ENCODE assay signal across 8 cellular contexts in the genomic region with DNA sequence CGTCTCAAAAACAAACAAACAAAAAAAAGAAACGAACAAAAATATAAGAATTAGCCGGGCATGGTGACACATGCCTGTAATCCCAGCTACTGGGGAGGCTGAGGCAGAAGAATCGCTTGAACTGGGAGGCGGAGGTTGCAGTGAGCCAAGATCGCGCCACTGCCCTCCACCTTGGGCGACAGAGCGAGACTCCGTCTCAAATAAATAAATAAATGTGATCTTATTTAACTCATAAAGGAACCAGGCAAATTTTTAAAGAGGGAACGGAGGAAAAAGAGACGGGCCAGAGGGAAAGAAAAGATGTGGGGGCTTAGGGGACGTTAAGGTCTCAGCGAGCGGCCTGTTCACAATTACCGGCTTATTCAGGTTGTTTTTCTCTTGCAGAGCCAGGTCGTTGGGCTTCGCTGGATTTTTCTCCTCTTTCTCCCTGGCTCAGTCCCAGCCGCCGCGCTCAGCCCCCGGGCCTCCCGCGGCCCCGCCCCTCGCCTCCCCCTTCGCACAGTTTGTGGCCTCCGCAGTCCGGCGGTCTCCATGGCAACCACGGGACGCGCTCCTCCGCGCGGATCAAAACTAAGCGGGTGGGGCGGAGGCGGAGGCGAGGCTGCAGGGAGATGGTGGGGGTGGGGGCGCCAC. TPM values are rescaled to one million over a fixed set of nuclear protein-coding genes. Genes with fewer than 3 reads are reported as not detected.
DNase-seq lines count a peak whose midpoint lies in the region; ATAC-seq and TF ChIP-seq lines count a peak whose summit lies in the region.
"Had no signal": no experiment of that assay in that cellular context is flagged by ENCODE, and none has a peak within 500 bp of the region (broad histone marks: within the 10 kb centered on the region; RNA-seq: fewer than 3 reads in every experiment).

No MANE protein-coding gene starts in this region.

- H3K27me3 Mint-ChIP-seq in WTC11 (ENCODE audit: low read depth) (peaks cover 6% of the 10 kb centered on the region), glutamatergic neuron (ENCODE audit: unreplicated experiment) (peaks cover 9% of the 10 kb centered on the region)
- H3K27me3 Mint-ChIP-seq in activated CD8-positive, alpha-beta memory T cell treated with anti-CD3 and anti-CD28 coated beads, Interleukin-2, amount 10 ng/mL, durations not matched to agents 7 days and 5 days = peaks cover 70% of the 10 kb centered on the region

- H3K9me3 Mint-ChIP-seq in WTC11 (no peaks in the 10 kb centered on the region), glutamatergic neuron (ENCODE audit: unreplicated experiment) (peaks cover 5% of the 10 kb centered on the region)
- no peaks in the 10 kb centered on the region for H3K9me3 Mint-ChIP-seq in activated CD8-positive, alpha-beta memory T cell treated with anti-CD3 and anti-CD28 coated beads, Interleukin-2, amount 10 ng/mL, durations not matched to agents 7 days and 5 days (ENCODE audit: low read depth)

- POLR2A ChIA-PET in WTC11 (lab: Charles Lee) = interaction anchor here (0.7 to 1.0 kb wide), 2 partner anchors 10 to 11 kb away, joined by 3 to 4 read pairs; no protein-coding TSS in a partner anchor

- peaks cover 41% of the 10 kb centered on the region for H3K4me1 Mint-ChIP-seq in WTC11
- H3K4me1 Mint-ChIP-seq in glutamatergic neuron (ENCODE audit: low read depth, unreplicated experiment) = peaks cover 2% of the 10 kb centered on the region
- no peaks in the 10 kb centered on the region for H3K4me1 Mint-ChIP-seq in activated CD8-positive, alpha-beta memory T cell treated with anti-CD3 and anti-CD28 coated beads, Interleukin-2, amount 10 ng/mL, durations not matched to agents 7 days and 5 days

- H3K36me3 Mint-ChIP-seq in WTC11 (peaks cover 6% of the 10 kb centered on the region), glutamatergic neuron (ENCODE audit: unreplicated experiment) (no peaks in the 10 kb centered on the region)
- no peaks in the 10 kb centered on the region for H3K36me3 Mint-ChIP-seq in activated CD8-positive, alpha-beta memory T cell treated with anti-CD3 and anti-CD28 coated beads, Interleukin-2, amount 10 ng/mL, durations not matched to agents 7 days and 5 days

- CTCF ChIA-PET in WTC11 (lab: Charles Lee) = interaction anchor here (1.4 to 2.1 kb wide), 4 partner anchors 10 to 113 kb away, joined by 4 to 6 read pairs (median 6); no protein-coding TSS in a partner anchor
- CTCF ChIA-PET in activated CD8-positive, alpha-beta memory T cell treated with anti-CD3 and anti-CD28 coated beads, Interleukin-2, amount 10 ng/mL, durations not matched to agents 7 days and 5 days (lab: Charles Lee) = no interaction called here

- DNase-seq in GM03348 (ENCODE audit: low spot score) = peak; percentile 93
- DNase-seq in NCI-H1694 (lab: John Stamatoyannopoulos, UW) = peak; percentile 54
- peak; percentile 97 for DNase-seq in WTC11 (ENCODE audit: low spot score)
- peak; percentile 90 for DNase-seq in glutamatergic neuron
- DNase-seq in omental fat pad (ENCODE audit: low spot score) = peak; percentile 51
- DNase-seq in activated CD8-positive, alpha-beta memory T cell treated with anti-CD3 and anti-CD28 coated beads, Interleukin-2, amount 10 ng/mL, durations not matched to agents 7 days and 5 days = no peak

- TF ChIP-seq CTCF in WTC11 (IDR thresholded peaks at IDR 0.05) (no peak), glutamatergic neuron (IDR thresholded peaks at IDR 0.05; ENCODE audit: partially characterized antibody, unreplicated experiment) (no peak), omental fat pad (IDR thresholded peaks at IDR 0.05) (no peak)

- peak overlapping the region; percentile 98 for H3K27ac Mint-ChIP-seq in WTC11
- peak overlapping the region; percentile 33 for H3K27ac Mint-ChIP-seq in glutamatergic neuron (ENCODE audit: unreplicated experiment)
- H3K27ac Mint-ChIP-seq in activated CD8-positive, alpha-beta memory T cell treated with anti-CD3 and anti-CD28 coated beads, Interleukin-2, amount 10 ng/mL, durations not matched to agents 7 days and 5 days = no peak overlapping the region

- H3K4me3 Mint-ChIP-seq in WTC11 = peak overlapping the region; percentile 74
- peak overlapping the region; percentile 86 for H3K4me3 Mint-ChIP-seq in glutamatergic neuron (ENCODE audit: unreplicated experiment)
- no peak overlapping the region for H3K4me3 Mint-ChIP-seq in activated CD8-positive, alpha-beta memory T cell treated with anti-CD3 and anti-CD28 coated beads, Interleukin-2, amount 10 ng/mL, durations not matched to agents 7 days and 5 days

- peak; percentile 61 for ATAC-seq in WTC11
- ATAC-seq in omental fat pad (ENCODE audit: low FRiP score) = peak; percentile 55
- no peak for ATAC-seq in GM19328 (IDR thresholded peaks at IDR 0.05; ENCODE audit: unreplicated experiment)
- no peak for ATAC-seq in activated CD8-positive, alpha-beta memory T cell treated with anti-CD3 and anti-CD28 coated beads, Interleukin-2, amount 10 ng/mL, durations not matched to agents 7 days and 5 days

TF ChIP-seq in WTC11, 78 proteins besides CTCF, POLR2A, EP300 and RAD21:
- TF ChIP-seq ZNF317 (CRISPR knock-in tag; IDR thresholded peaks at IDR 0.05; ENCODE audit: borderline replicate concordance, low read depth) (no peak), ZBTB21 (CRISPR knock-in tag; IDR thresholded peaks at IDR 0.05; ENCODE audit: borderline replicate concordance) (peak; percentile 35; the same call in 1 of the 2 replicates), SP1 (CRISPR knock-in tag; conservative IDR thresholded peaks at IDR 0.05) (peak; percentile 48; the same call in 1 of the 2 replicates)
- TF ChIP-seq, protein P1, sequence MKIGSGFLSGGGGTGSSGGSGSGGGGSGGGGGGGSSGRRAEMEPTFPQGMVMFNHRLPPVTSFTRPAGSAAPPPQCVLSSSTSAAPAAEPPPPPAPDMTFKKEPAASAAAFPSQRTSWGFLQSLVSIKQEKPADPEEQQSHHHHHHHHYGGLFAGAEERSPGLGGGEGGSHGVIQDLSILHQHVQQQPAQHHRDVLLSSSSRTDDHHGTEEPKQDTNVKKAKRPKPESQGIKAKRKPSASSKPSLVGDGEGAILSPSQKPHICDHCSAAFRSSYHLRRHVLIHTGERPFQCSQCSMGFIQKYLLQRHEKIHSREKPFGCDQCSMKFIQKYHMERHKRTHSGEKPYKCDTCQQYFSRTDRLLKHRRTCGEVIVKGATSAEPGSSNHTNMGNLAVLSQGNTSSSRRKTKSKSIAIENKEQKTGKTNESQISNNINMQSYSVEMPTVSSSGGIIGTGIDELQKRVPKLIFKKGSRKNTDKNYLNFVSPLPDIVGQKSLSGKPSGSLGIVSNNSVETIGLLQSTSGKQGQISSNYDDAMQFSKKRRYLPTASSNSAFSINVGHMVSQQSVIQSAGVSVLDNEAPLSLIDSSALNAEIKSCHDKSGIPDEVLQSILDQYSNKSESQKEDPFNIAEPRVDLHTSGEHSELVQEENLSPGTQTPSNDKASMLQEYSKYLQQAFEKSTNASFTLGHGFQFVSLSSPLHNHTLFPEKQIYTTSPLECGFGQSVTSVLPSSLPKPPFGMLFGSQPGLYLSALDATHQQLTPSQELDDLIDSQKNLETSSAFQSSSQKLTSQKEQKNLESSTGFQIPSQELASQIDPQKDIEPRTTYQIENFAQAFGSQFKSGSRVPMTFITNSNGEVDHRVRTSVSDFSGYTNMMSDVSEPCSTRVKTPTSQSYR (CRISPR knock-in tag; IDR thresholded peaks at IDR 0.05) = peak; percentile 41; the same call in 1 of the 2 replicates
- TF ChIP-seq, protein P2, sequence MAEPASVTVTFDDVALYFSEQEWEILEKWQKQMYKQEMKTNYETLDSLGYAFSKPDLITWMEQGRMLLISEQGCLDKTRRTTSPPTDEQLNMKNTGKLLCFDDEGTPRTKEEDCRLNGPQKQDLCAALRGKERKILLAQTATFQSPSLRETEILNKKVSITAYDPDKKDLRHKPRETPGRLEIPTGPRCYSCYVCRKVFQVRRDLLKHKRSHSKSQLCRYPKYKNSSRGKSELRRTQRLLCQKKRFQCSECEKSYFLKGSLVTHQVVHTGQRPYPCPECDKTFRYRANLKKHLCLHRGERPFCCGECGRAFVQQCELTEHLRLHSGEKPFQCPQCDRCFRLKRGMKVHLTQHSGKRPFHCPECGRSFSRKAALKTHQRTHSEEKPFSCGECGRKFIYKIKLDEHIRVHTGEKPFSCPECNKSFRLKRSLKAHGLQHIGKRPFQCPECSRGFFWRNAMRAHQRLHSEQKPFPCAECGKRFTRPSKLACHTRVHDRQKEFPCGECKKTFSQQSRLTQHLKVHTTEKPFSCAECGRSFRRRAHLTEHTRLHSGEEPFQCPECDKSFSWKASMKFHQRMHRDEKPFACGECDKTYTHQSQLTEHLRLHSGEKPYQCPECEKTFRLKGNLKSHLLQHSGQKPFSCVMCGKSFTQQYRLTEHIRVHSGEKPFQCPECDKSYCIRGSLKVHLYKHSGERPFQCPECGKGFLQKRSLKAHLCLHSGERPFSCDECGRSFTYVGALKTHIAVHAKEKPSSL (CRISPR knock-in tag; conservative IDR thresholded peaks at IDR 0.05) = no peak

RNA-seq across cellular contexts. Expression of a gene that starts 2.8 kb away (rescaled TPM):
- total RNA-seq in WTC11 (2021) = 25.2 to 27.2 TPM (median 25.7 TPM) in 3 replicates
- 6.3 TPM for total RNA-seq in glutamatergic neuron (ENCODE audit: unreplicated experiment)
- total RNA-seq in omental fat pad = 1 to 10 TPM; 1.7 to 7.1 (median 5.3) TPM
- not detected for total RNA-seq in activated CD8-positive, alpha-beta memory T cell treated with anti-CD3 and anti-CD28 coated beads, Interleukin-2, amount 10 ng/mL, durations not matched to agents 7 days and 5 days
- total RNA-seq: T-helper 2 cell treated with Interferon-gamma antibody and Interleukin-4, amounts not matched to agents 100 ng/mL and 5 ng/mL, for 36 hours had no signal

RNA-seq across cellular contexts. Expression of a gene that starts 12.5 kb away (rescaled TPM):
- total RNA-seq in WTC11 (2021) (1.2 to 2.0 TPM (median 2.0 TPM) in 3 replicates), glutamatergic neuron (ENCODE audit: unreplicated experiment) (5.3 TPM), omental fat pad (not detected)
- total RNA-seq in activated CD8-positive, alpha-beta memory T cell treated with anti-CD3 and anti-CD28 coated beads, Interleukin-2, amount 10 ng/mL, durations not matched to agents 7 days and 5 days = not detected
- total RNA-seq: T-helper 2 cell treated with Interferon-gamma antibody and Interleukin-4, amounts not matched to agents 100 ng/mL and 5 ng/mL, for 36 hours had no signal

RNA-seq across cellular contexts. Expression of a gene that starts 55.2 kb away (rescaled TPM):
- total RNA-seq in WTC11 (2021) (24.8 to 30.5 TPM (median 25.4 TPM) in 3 replicates), glutamatergic neuron (ENCODE audit: unreplicated experiment) (14.1 TPM), omental fat pad (1 to 10 TPM in 2 of 4 donors, under 1 TPM in 2; 0.72 to 3.5 (median 1.0) TPM)
- under 1 TPM; 0.29 to 0.63 TPM for total RNA-seq in activated CD8-positive, alpha-beta memory T cell treated with anti-CD3 and anti-CD28 coated beads, Interleukin-2, amount 10 ng/mL, durations not matched to agents 7 days and 5 days
- total RNA-seq: T-helper 2 cell treated with Interferon-gamma antibody and Interleukin-4, amounts not matched to agents 100 ng/mL and 5 ng/mL, for 36 hours had no signal

Comparison
In these comparisons a context has a peak if more than half of its experiments do, and no peak if none do; other contexts are left out.
1. ATAC-seq: peak in WTC11 (single experiment) and omental fat pad (single experiment); none in GM19328 (single experiment) and activated CD8-positive, alpha-beta memory T cell treated with anti-CD3 and anti-CD28 coated beads, Interleukin-2, amount 10 ng/mL, durations not matched to agents 7 days and 5 days (single experiment).